In genomic region chr2:197307933-197308521, GRCh38 we compare ENCODE assay signal across 8 cellular contexts. TPM values are rescaled to one million over a fixed set of nuclear protein-coding genes. Genes with fewer than 3 reads are reported as not detected.
A peak's percentile ranks its signal among the peaks of the same experiment; 100 is the strongest.
DNase-seq lines count a peak whose midpoint lies in the region; ATAC-seq and TF ChIP-seq lines count a peak whose summit lies in the region.

No MANE protein-coding gene starts in this region.

- DNase-seq in activated CD4-positive, alpha-beta memory T cell treated with anti-CD3 and anti-CD28 coated beads, Interleukin-2, amount 10 ng/mL, durations not matched to agents 7 days and 5 days, result peak; percentile 81
- peak in 3 of 10 donors; percentile 28 to 53 (median 47) for DNase-seq in naive thymus-derived CD8-positive, alpha-beta T cell
- DNase-seq in SKM-1 (lab: John Stamatoyannopoulos, UW; ENCODE audit: unreplicated experiment) (no peak), Kasumi-1 (lab: John Stamatoyannopoulos, UW) (no peak), GM19238 (ENCODE audit: insufficient read length, low spot score) (no peak), NCI-H345 treated with DMSO at 0.1 percent for 48 hours (lab: John Stamatoyannopoulos, UW; ENCODE audit: unreplicated experiment) (no peak)

- peak; percentile 20 for ATAC-seq in HG02678 (IDR thresholded peaks at IDR 0.05; ENCODE audit: unreplicated experiment)
- ATAC-seq in naive thymus-derived CD8-positive, alpha-beta T cell, result peak; percentile 8 to 14

- H3K36me3 Mint-ChIP-seq in activated CD4-positive, alpha-beta memory T cell treated with anti-CD3 and anti-CD28 coated beads, Interleukin-2, amount 10 ng/mL, durations not matched to agents 7 days and 5 days (ENCODE audit: low read depth), result peaks cover 48% of the 10 kb centered on the region
- H3K36me3 Mint-ChIP-seq in naive thymus-derived CD8-positive, alpha-beta T cell, result peaks cover 0 to 6% (median 2%) of the 10 kb centered on the region in 3 donors

- CTCF ChIA-PET in activated CD4-positive, alpha-beta memory T cell treated with anti-CD3 and anti-CD28 coated beads, Interleukin-2, amount 10 ng/mL, durations not matched to agents 7 days and 5 days (lab: Charles Lee), result interaction anchor here (0.8 to 8.4 kb wide), 15 partner anchors 9 to 195 kb away, joined by 3 to 73 read pairs (median 7); no protein-coding TSS in a partner anchor

- POLR2A ChIA-PET in activated CD4-positive, alpha-beta memory T cell treated with anti-CD3 and anti-CD28 coated beads, Interleukin-2, amount 10 ng/mL, durations not matched to agents 7 days and 5 days (lab: Charles Lee), result interaction anchor here (0.6 to 11.3 kb wide), 30 partner anchors 11 to 1108 kb away, joined by 3 to 280 read pairs (median 10); partner anchors contain the start of genes COQ10B, HSPD1, HSPE1 and PGAP1
- POLR2A ChIA-PET in naive thymus-derived CD8-positive, alpha-beta T cell (lab: Charles Lee), result interaction anchor here (0.6 to 15.8 kb wide), 25 partner anchors 9 to 195 kb away, joined by 3 to 582 read pairs (median 9); partner anchors contain the start of gene SF3B1

- peaks cover 65% of the 10 kb centered on the region for H3K4me1 Mint-ChIP-seq in activated CD4-positive, alpha-beta memory T cell treated with anti-CD3 and anti-CD28 coated beads, Interleukin-2, amount 10 ng/mL, durations not matched to agents 7 days and 5 days
- H3K4me1 Mint-ChIP-seq in naive thymus-derived CD8-positive, alpha-beta T cell, result peaks cover 39 to 76% (median 65%) of the 10 kb centered on the region in 4 donors

- H3K27me3 Mint-ChIP-seq in activated CD4-positive, alpha-beta memory T cell treated with anti-CD3 and anti-CD28 coated beads, Interleukin-2, amount 10 ng/mL, durations not matched to agents 7 days and 5 days, result no peaks in the 10 kb centered on the region
- no peaks in the 10 kb centered on the region for H3K27me3 Mint-ChIP-seq in naive thymus-derived CD8-positive, alpha-beta T cell

- H3K9me3 Mint-ChIP-seq in activated CD4-positive, alpha-beta memory T cell treated with anti-CD3 and anti-CD28 coated beads, Interleukin-2, amount 10 ng/mL, durations not matched to agents 7 days and 5 days, result no peaks in the 10 kb centered on the region
- H3K9me3 Mint-ChIP-seq in naive thymus-derived CD8-positive, alpha-beta T cell, result no peaks in the 10 kb centered on the region

- peak overlapping the region; percentile 95 for H3K27ac Mint-ChIP-seq in activated CD4-positive, alpha-beta memory T cell treated with anti-CD3 and anti-CD28 coated beads, Interleukin-2, amount 10 ng/mL, durations not matched to agents 7 days and 5 days
- H3K27ac Mint-ChIP-seq in naive thymus-derived CD8-positive, alpha-beta T cell, result peak overlapping the region; percentile 93 to 98 (median 95)

- peak; percentile 4 for TF ChIP-seq POLR2A in GM10847 (IDR thresholded peaks at IDR 0.05; ENCODE audit: extremely low read depth, insufficient read length)

- H3K4me3 Mint-ChIP-seq in activated CD4-positive, alpha-beta memory T cell treated with anti-CD3 and anti-CD28 coated beads, Interleukin-2, amount 10 ng/mL, durations not matched to agents 7 days and 5 days, result peak overlapping the region; percentile 90
- peak overlapping the region; percentile 92 to 99 (median 96) for H3K4me3 Mint-ChIP-seq in naive thymus-derived CD8-positive, alpha-beta T cell

RNA-seq across cellular contexts. Expression of gene ANKRD44, which starts 2.6 kb away (rescaled TPM):
- total RNA-seq in activated CD4-positive, alpha-beta memory T cell treated with anti-CD3 and anti-CD28 coated beads, Interleukin-2, amount 10 ng/mL, durations not matched to agents 7 days and 5 days, result 100 to 1,000 TPM; 214 to 246 TPM
- total RNA-seq in naive thymus-derived CD8-positive, alpha-beta T cell, result 100 to 1,000 TPM; 269 to 279 TPM
- polyA plus RNA-seq in naive thymus-derived CD8-positive, alpha-beta T cell, result 10 to 100 TPM; 85.8 to 96.1 (median 94.2) TPM
